13 cellular contexts compared by ENCODE assay signal in genomic region chr5:52269853-52270252, GRCh38.
A peak's percentile ranks its signal among the peaks of the same experiment; 100 is the strongest.
DNase-seq lines count a peak whose midpoint lies in the region; ATAC-seq and TF ChIP-seq lines count a peak whose summit lies in the region.
"Had no signal": no experiment of that assay in that cellular context is flagged by ENCODE, and none has a peak within 500 bp of the region (broad histone marks: within the 10 kb centered on the region; RNA-seq: fewer than 3 reads in every experiment).

No MANE protein-coding gene starts in this region.

- no peak overlapping the region for H2AK5ac ChIP-seq in mesendoderm (ENCODE audit: low read length)

- ATAC-seq in GM19455 (IDR thresholded peaks at IDR 0.05; ENCODE audit: unreplicated experiment), result no peak
- ATAC-seq: activated T-cell treated with anti-CD3 and anti-CD28 coated beads, Interleukin-2, amount 50 U/mL, for 4 hours had no signal

- no peak overlapping the region for H3K56ac ChIP-seq in mesendoderm (ENCODE audit: low read length)

- no peaks in the 10 kb centered on the region for H3K4me1 ChIP-seq in mesendoderm (ENCODE audit: control insufficient read depth, low read depth, low read length)

- H3K4ac ChIP-seq in mesendoderm (ENCODE audit: low read depth, low read length), result no peak overlapping the region

- no peaks in the 10 kb centered on the region for H3K27me3 Mint-ChIP-seq in endothelial cell (ENCODE audit: unreplicated experiment)
- H3K27me3 Mint-ChIP-seq: activated CD4-positive, alpha-beta T cell treated with anti-CD3 and anti-CD28 coated beads, Interleukin-2, amount 10 ng/mL, durations not matched to agents 7 days and 5 days had no signal

- H4K8ac ChIP-seq in mesendoderm (ENCODE audit: low read depth, low read length), result no peak overlapping the region

- in situ Hi-C loops in GM13977 (cut with MboI; ENCODE audit: low pct_unique_long_range_greater_than_20kb, low sequenced_read_pairs, unreplicated experiment), result no loop called here

- WGBS in mesendoderm (ENCODE audit: extremely low coverage, insufficient coverage, low lambda C conversion rate), result no CpG with 5 or more reads among the region's 4 CpGs

- no peak overlapping the region for H3K18ac ChIP-seq in mesendoderm (ENCODE audit: low read length)

- no peak overlapping the region for H2BK15ac ChIP-seq in mesendoderm (replicated peaks; ENCODE audit: low read depth)

- H3K27me3 ChIP-seq in mesendoderm (ENCODE audit: insufficient read depth, low read length, poor library complexity), result no peaks in the 10 kb centered on the region

- no peaks in the 10 kb centered on the region for H3K79me1 ChIP-seq in mesendoderm (ENCODE audit: low read length)

- no peaks in the 10 kb centered on the region for H3K36me3 Mint-ChIP-seq in endothelial cell (ENCODE audit: low read depth, unreplicated experiment)

- TF ChIP-seq CTCF in GM13977 (IDR thresholded peaks at IDR 0.05; ENCODE audit: extremely low read depth, insufficient read depth, missing control alignments), result no peak
- TF ChIP-seq CTCF in endothelial cell (IDR thresholded peaks at IDR 0.05; ENCODE audit: unreplicated experiment), result no peak

- H4K5ac ChIP-seq in mesendoderm (ENCODE audit: low read length), result no peak overlapping the region

- no peak overlapping the region for H2BK120ac ChIP-seq in mesendoderm (ENCODE audit: low read depth, low read length)

- peak; percentile 73 for DNase-seq in COR-L47 (lab: John Stamatoyannopoulos, UW)
- peak; percentile 27 for DNase-seq in NCI-H1092 treated with DMSO at 0.1 percent for 48 hours (lab: John Stamatoyannopoulos, UW)
- DNase-seq in OCI-M1 (lab: John Stamatoyannopoulos, UW), result peak; percentile 26
- peak; percentile 4 for DNase-seq in mesendoderm
- DNase-seq in GM13977 (ENCODE audit: low spot score), result no peak
- no peak for DNase-seq in endothelial cell (ENCODE audit: low spot score)
- no peak for DNase-seq in anterior cingulate cortex (lab: John Stamatoyannopoulos, UW)
- DNase-seq: activated CD4-positive, alpha-beta T cell treated with anti-CD3 and anti-CD28 coated beads, Interleukin-2, amount 10 ng/mL, durations not matched to agents 7 days and 5 days; activated T-cell treated with anti-CD3 and anti-CD28 coated beads, Interleukin-2, amount 50 U/mL, for 4 hours; NCI-H1048; posterior cingulate gyrus had no signal

- no peak overlapping the region for H3K4me3 ChIP-seq in mesendoderm (ENCODE audit: low read length)

- no peak overlapping the region for H2BK5ac ChIP-seq in mesendoderm (ENCODE audit: low read length)

- no peaks in the 10 kb centered on the region for H3K79me2 ChIP-seq in mesendoderm (ENCODE audit: control insufficient read depth, insufficient read depth, low read length)

- no peak overlapping the region for H3K9ac ChIP-seq in mesendoderm (ENCODE audit: low read length)

- H3K23ac ChIP-seq in mesendoderm (ENCODE audit: low read length), result no peak overlapping the region

- H3K9me3 Mint-ChIP-seq in endothelial cell (ENCODE audit: unreplicated experiment), result no peaks in the 10 kb centered on the region
- H3K9me3 Mint-ChIP-seq: activated CD4-positive, alpha-beta T cell treated with anti-CD3 and anti-CD28 coated beads, Interleukin-2, amount 10 ng/mL, durations not matched to agents 7 days and 5 days; activated T-cell treated with anti-CD3 and anti-CD28 coated beads, Interleukin-2, amount 50 U/mL, for 4 hours had no signal

- H3K4me3 Mint-ChIP-seq in endothelial cell (ENCODE audit: unreplicated experiment), result no peak overlapping the region
- H3K4me3 Mint-ChIP-seq: activated CD4-positive, alpha-beta T cell treated with anti-CD3 and anti-CD28 coated beads, Interleukin-2, amount 10 ng/mL, durations not matched to agents 7 days and 5 days; activated T-cell treated with anti-CD3 and anti-CD28 coated beads, Interleukin-2, amount 50 U/mL, for 4 hours had no signal

- H3K27ac Mint-ChIP-seq in endothelial cell (ENCODE audit: unreplicated experiment), result no peak overlapping the region
- H3K27ac Mint-ChIP-seq: activated CD4-positive, alpha-beta T cell treated with anti-CD3 and anti-CD28 coated beads, Interleukin-2, amount 10 ng/mL, durations not matched to agents 7 days and 5 days had no signal

- no peaks in the 10 kb centered on the region for H3K4me1 Mint-ChIP-seq in endothelial cell (ENCODE audit: unreplicated experiment)
- H3K4me1 Mint-ChIP-seq: activated CD4-positive, alpha-beta T cell treated with anti-CD3 and anti-CD28 coated beads, Interleukin-2, amount 10 ng/mL, durations not matched to agents 7 days and 5 days had no signal

- no peaks in the 10 kb centered on the region for H3K36me3 ChIP-seq in mesendoderm (ENCODE audit: control insufficient read depth, insufficient read depth, low read length)

- no peak overlapping the region for H3K4me2 ChIP-seq in mesendoderm (ENCODE audit: low read length)

- no peak overlapping the region for H3K27ac ChIP-seq in mesendoderm (ENCODE audit: low read depth, low read length)
- H3K27ac ChIP-seq: C4-2B had no signal

Comparison
In these comparisons a context has a peak if more than half of its experiments do, and no peak if none do; other contexts are left out.
1. DNase-seq: peak in COR-L47 (single experiment), NCI-H1092 treated with DMSO at 0.1 percent for 48 hours (single experiment), OCI-M1 (single experiment) and mesendoderm (single experiment); none in GM13977 (single experiment), endothelial cell (single experiment) and anterior cingulate cortex (0 of 58).